ENCODE assay signal across 8 cellular contexts in genomic region chr12:75978677-75979076, GRCh38. TPM values are rescaled to one million over a fixed set of nuclear protein-coding genes. Genes with fewer than 3 reads are reported as not detected.
DNase-seq lines count a peak whose midpoint lies in the region; ATAC-seq and TF ChIP-seq lines count a peak whose summit lies in the region.

No MANE protein-coding gene starts in this region.

- CTCF ChIA-PET in CD8-positive, alpha-beta memory T cell (lab: Charles Lee): interaction anchor here (1.5 kb wide), 1 partner anchor 53 kb away, joined by 5 read pairs; the partner anchor contains the start of gene PHLDA1

- POLR2A ChIA-PET in CD8-positive, alpha-beta memory T cell (lab: Charles Lee): interaction anchor here (1.1 to 1.4 kb wide), 2 partner anchors 42 to 53 kb away, joined by 3 read pairs; partner anchors contain the start of gene PHLDA1

- no peaks in the 10 kb centered on the region for H3K27me3 Mint-ChIP-seq in CD8-positive, alpha-beta memory T cell
- no peaks in the 10 kb centered on the region for H3K27me3 Mint-ChIP-seq in progenitor cell of endocrine pancreas

- H3K9me3 Mint-ChIP-seq in CD8-positive, alpha-beta memory T cell: no peaks in the 10 kb centered on the region
- no peaks in the 10 kb centered on the region for H3K9me3 Mint-ChIP-seq in progenitor cell of endocrine pancreas (ENCODE audit: low read depth)

- DNase-seq in CD8-positive, alpha-beta memory T cell: no peak
- DNase-seq in SJCRH30 (no peak), dorsolateral prefrontal cortex (no peak), progenitor cell of endocrine pancreas (ENCODE audit: low spot score, unreplicated experiment) (no peak), NOMO-1 treated with dmso at 0.1 percent for 144 hours (lab: John Stamatoyannopoulos, UW; ENCODE audit: unreplicated experiment) (no peak), G401 (ENCODE audit: low spot score) (no peak)

- H3K27ac Mint-ChIP-seq in CD8-positive, alpha-beta memory T cell: peak overlapping the region; percentile 85 to 94 (median 94)
- H3K27ac Mint-ChIP-seq in progenitor cell of endocrine pancreas: peak overlapping the region; percentile 38

- no peaks in the 10 kb centered on the region for H3K27me3 ChIP-seq in CD8-positive, alpha-beta memory T cell (ENCODE audit: insufficient read depth, low read length, poor library complexity, severe bottlenecking)
- H3K27me3 ChIP-seq in SJCRH30 (no peaks in the 10 kb centered on the region), dorsolateral prefrontal cortex (no peaks in the 10 kb centered on the region)

- in situ Hi-C loops in G401 (cut with HindIII; ENCODE audit: low sequenced_read_pairs): no loop called here

- H3K4me1 Mint-ChIP-seq in CD8-positive, alpha-beta memory T cell: peaks cover 29 to 52% (median 51%) of the 10 kb centered on the region in 3 donors
- peaks cover 28% of the 10 kb centered on the region for H3K4me1 Mint-ChIP-seq in progenitor cell of endocrine pancreas (ENCODE audit: low read depth)

- no peak for ATAC-seq in HG02759 (IDR thresholded peaks at IDR 0.05; ENCODE audit: unreplicated experiment)
- no peak for ATAC-seq in GM19328 (IDR thresholded peaks at IDR 0.05; ENCODE audit: unreplicated experiment)

- no peaks in the 10 kb centered on the region for H3K36me3 ChIP-seq in CD8-positive, alpha-beta memory T cell (ENCODE audit: insufficient read depth, low read length)
- H3K36me3 ChIP-seq in SJCRH30: no peaks in the 10 kb centered on the region

- peaks cover 0 to 3% (median 0%) of the 10 kb centered on the region in 3 donors for H3K36me3 Mint-ChIP-seq in CD8-positive, alpha-beta memory T cell
- H3K36me3 Mint-ChIP-seq in progenitor cell of endocrine pancreas (ENCODE audit: insufficient read depth): no peaks in the 10 kb centered on the region

- H3K9me3 ChIP-seq in CD8-positive, alpha-beta memory T cell (ENCODE audit: low read length): no peaks in the 10 kb centered on the region
- no peaks in the 10 kb centered on the region for H3K9me3 ChIP-seq in SJCRH30 (replicated peaks)

- TF ChIP-seq CTCF in dorsolateral prefrontal cortex (IDR thresholded peaks at IDR 0.05 in 54 of 56, conservative IDR thresholded peaks at IDR 0.05 in 2 of 56; ENCODE audit: low read depth in 1 of 56, partially characterized antibody in 56 of 56) (no peak), progenitor cell of endocrine pancreas (IDR thresholded peaks at IDR 0.05; ENCODE audit: unreplicated experiment) (no peak)

- no peak overlapping the region for H3K4me3 ChIP-seq in CD8-positive, alpha-beta memory T cell (ENCODE audit: low read length)
- H3K4me3 ChIP-seq in SJCRH30 (no peak overlapping the region), dorsolateral prefrontal cortex (no peak overlapping the region)

- peak overlapping the region; percentile 18 for H3K27ac ChIP-seq in CD8-positive, alpha-beta memory T cell (ENCODE audit: low read depth, low read length)
- H3K27ac ChIP-seq in SJCRH30 (peak overlapping the region; percentile 67), dorsolateral prefrontal cortex (peak overlapping the region in 35 of 59 donors; percentile 0 to 82 (median 54))

- H3K4me1 ChIP-seq in CD8-positive, alpha-beta memory T cell (ENCODE audit: insufficient read depth, low read length): peaks cover 25% of the 10 kb centered on the region
- peaks cover 22% of the 10 kb centered on the region for H3K4me1 ChIP-seq in SJCRH30

- peak overlapping the region in 5 of 7 donors; percentile 38 to 63 (median 59) for H3K4me3 Mint-ChIP-seq in CD8-positive, alpha-beta memory T cell
- H3K4me3 Mint-ChIP-seq in progenitor cell of endocrine pancreas (ENCODE audit: low read depth): no peak overlapping the region

- intact Hi-C loops in dorsolateral prefrontal cortex (cut with DNase I): no loop called here

RNA-seq across cellular contexts. Expression of gene PHLDA1, which starts 52.9 kb away (rescaled TPM):
- total RNA-seq in CD8-positive, alpha-beta memory T cell: 10 to 100 TPM; 43.3 to 43.4 TPM
- 2.1 TPM for polyA plus RNA-seq in CD8-positive, alpha-beta memory T cell
- 12.9 and 13.5 TPM in 2 replicates for total RNA-seq in SJCRH30 (2014; rRNA removed; shearing (Covaris generic))
- 10 to 100 TPM in 119 of 120 experiments, 1 to 10 TPM in 1; 9.0 to 26.9 (median 17.8) TPM for total RNA-seq in dorsolateral prefrontal cortex
- 45.4 and 47.4 TPM in 2 replicates for total RNA-seq in progenitor cell of endocrine pancreas
- total RNA-seq in G401 (2014; rRNA removed; shearing (Covaris generic)): 3.5 and 3.7 TPM in 2 replicates
